In the genomic region with DNA sequence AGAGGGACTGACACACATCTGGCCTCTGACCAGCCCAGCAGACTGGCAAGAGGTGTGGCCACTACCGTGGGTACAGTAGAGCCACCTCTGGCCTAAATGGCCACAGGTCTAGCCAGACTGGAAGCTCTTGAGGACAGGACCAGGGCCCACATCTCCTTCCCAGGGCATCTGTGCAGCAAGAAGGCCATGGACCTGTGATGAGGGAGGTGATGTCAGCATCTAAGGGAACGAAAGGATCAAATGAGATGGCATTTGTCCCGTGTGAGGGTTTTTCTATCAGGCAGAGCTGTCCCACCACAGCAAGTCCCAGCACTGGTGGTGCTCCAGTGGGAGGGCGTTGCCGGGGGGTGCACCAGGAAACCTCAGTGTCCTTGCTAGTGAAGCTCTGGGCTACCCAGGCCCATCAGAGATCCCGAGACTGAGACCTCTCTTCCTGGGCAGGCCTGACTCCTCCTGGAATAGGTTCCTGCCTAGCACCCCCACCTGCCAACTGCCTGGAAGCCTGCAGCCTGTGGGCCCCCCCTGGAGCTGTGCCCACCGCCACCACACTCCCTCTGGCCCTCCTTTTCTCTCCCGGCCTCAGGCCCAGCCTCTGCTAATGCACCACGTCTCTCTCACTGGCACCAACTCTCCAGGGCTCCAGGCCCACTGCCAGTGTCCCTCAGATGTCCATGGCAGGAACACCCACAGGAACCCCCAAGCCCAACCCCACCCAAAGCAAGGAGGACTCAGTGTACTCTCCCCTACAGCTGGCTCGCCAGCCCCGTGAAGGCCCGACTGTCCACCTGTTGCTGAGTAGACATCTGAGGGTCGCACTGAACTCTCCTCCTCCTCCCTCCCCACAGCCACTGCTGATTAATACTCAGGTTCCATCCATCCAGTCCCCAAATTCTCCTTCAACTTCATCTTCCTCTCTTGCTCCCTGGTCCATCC, we compare ENCODE assay signal across 10 cellular contexts. TPM values are rescaled to one million over a fixed set of nuclear protein-coding genes. Genes with fewer than 3 reads are reported as not detected.
A peak's percentile ranks its signal among the peaks of the same experiment; 100 is the strongest.
DNase-seq lines count a peak whose midpoint lies in the region; ATAC-seq, FAIRE-seq and TF ChIP-seq lines count a peak whose summit lies in the region.
"Not testable (repeated sequence)": the region's sequence is repeated elsewhere in the genome, so short reads cannot be mapped to it uniquely, and the experiment has no call there.
"Had no signal": no experiment of that assay in that cellular context is flagged by ENCODE, and none has a peak within 500 bp of the region (broad histone marks: within the 10 kb centered on the region; RNA-seq: fewer than 3 reads in every experiment).

No MANE protein-coding gene starts in this region.

- 0 out of 4 replicates have a peak overlapping the region, but pooled peaks of 1 of the 2 experiments have one; percentile 13 for H4K8ac ChIP-seq in IMR-90 (ENCODE audit: low read depth in 2 of 2, low read length in 2 of 2)

- peak overlapping the region; percentile 45 for H3K4ac ChIP-seq in IMR-90 (ENCODE audit: low read depth, low read length)

- not testable (repeated sequence) for H3K18ac ChIP-seq in IMR-90 (ENCODE audit: low read depth, low read length)

- peak overlapping the region; percentile 89 for H2AK5ac ChIP-seq in IMR-90 (ENCODE audit: low read depth, low read length)

- not testable (repeated sequence) for TF ChIP-seq POLR2A in IMR-90 (IDR thresholded peaks at IDR 0.05; ENCODE audit: low read depth, low read length); GM12878 (IDR thresholded peaks at IDR 0.05; ENCODE audit: low read depth, low read length); esophagus squamous epithelium (IDR thresholded peaks at IDR 0.05); transverse colon (IDR thresholded peaks at IDR 0.05)

- not testable (repeated sequence) for H3K9me3 ChIP-seq in IMR-90 (ENCODE audit: control insufficient read depth, insufficient read depth, low read length); GM12878 (replicated peaks; ENCODE audit: control insufficient read depth, insufficient read depth, low read length); esophagus squamous epithelium; smooth muscle cell (replicated peaks; ENCODE audit: low read depth); transverse colon

- H3K9me3 Mint-ChIP-seq in nephron progenitor cell, result not testable (repeated sequence)

- CTCF ChIA-PET in IMR-90 (lab: Yijun Ruan, JAX), result not testable (repeated sequence)
- CTCF ChIA-PET in GM12878 (lab: Yijun Ruan, JAX), result interaction anchor here (0.8 kb wide), 1 partner anchor 20 kb away, joined by 4 read pairs; no protein-coding TSS in a partner anchor

- H3K14ac ChIP-seq in IMR-90 (replicated peaks; ENCODE audit: low read depth, low read length), result peak overlapping the region; percentile 31; the same call in 1 of the 2 replicates

- TF ChIP-seq CTCF in IMR-90 (conservative IDR thresholded peaks at IDR 0.05; ENCODE audit: low read depth, low read length); GM12878 (IDR thresholded peaks at IDR 0.05 in 2 of 3, conservative IDR thresholded peaks at IDR 0.05 in 1 of 3; ENCODE audit: control insufficient read depth in 2 of 3, extremely low read depth in 1 of 3, insufficient read depth in 1 of 3, low read depth in 3 of 3, low read length in 3 of 3); esophagus squamous epithelium (IDR thresholded peaks at IDR 0.05); nephron progenitor cell (IDR thresholded peaks at IDR 0.05); smooth muscle cell (IDR thresholded peaks at IDR 0.05; ENCODE audit: borderline replicate concordance, insufficient read depth, poor library complexity, severe bottlenecking); transverse colon (IDR thresholded peaks at IDR 0.05): not testable (repeated sequence)

- H3F3A ChIP-seq in smooth muscle cell (ENCODE audit: low read depth), result not testable (repeated sequence)

- peak overlapping the region; percentile 46 for H4K91ac ChIP-seq in IMR-90 (ENCODE audit: insufficient read depth, low read depth, low read length)

- not testable (repeated sequence) for H3K27ac Mint-ChIP-seq in nephron progenitor cell

- not testable (repeated sequence) for H3K36me3 Mint-ChIP-seq in nephron progenitor cell (ENCODE audit: low read depth)

- not testable (repeated sequence) for H3K4me2 ChIP-seq in IMR-90 (ENCODE audit: low read depth, low read length); GM12878 (ENCODE audit: control insufficient read depth, insufficient read depth); smooth muscle cell

- TF ChIP-seq RAD21 in IMR-90 (IDR thresholded peaks at IDR 0.05; ENCODE audit: low read length); GM12878 (IDR thresholded peaks at IDR 0.05; ENCODE audit: insufficient read depth, low read depth, low read length): not testable (repeated sequence)

- peaks cover 5 to 60% of the 10 kb centered on the region in 2 experiments; a peak in 3 of 4 replicates for H3K79me1 ChIP-seq in IMR-90 (ENCODE audit: low read depth in 1 of 2, low read length in 2 of 2)

- 83% methylated on average over 2 of the region's 13 CpGs; no CpG with 5 or more reads in 1 of the 2 experiments for WGBS in IMR-90 (ENCODE audit: extremely low coverage in 2 of 2, insufficient read length in 1 of 2), 2 experiments
- WGBS in GM12878 (ENCODE audit: insufficient coverage, insufficient replicate concordance, low lambda C conversion rate, missing lambda C conversion rate), result 67% methylated on average over 9 of the region's 13 CpGs
- 58 to 85% methylated on average over 2 to 7 of the region's 13 CpGs for WGBS in esophagus squamous epithelium, 2 donors
- 93% methylated on average over 12 of the region's 13 CpGs for WGBS in smooth muscle cell (ENCODE audit: low lambda C conversion rate)
- 75% methylated on average over 13 of the region's 13 CpGs; no CpG with 5 or more reads in 1 of the 2 donors for WGBS in transverse colon (ENCODE audit: low coverage in 1 of 2), 2 donors

- H3K56ac ChIP-seq in IMR-90 (ENCODE audit: extremely low read depth, insufficient read depth, low read length), result not testable (repeated sequence)

- H3K4me1 Mint-ChIP-seq in nephron progenitor cell, result peaks cover 64% of the 10 kb centered on the region

- peaks cover 24% of the 10 kb centered on the region for H3K4me1 ChIP-seq in ACC112 (ENCODE audit: control insufficient read depth, insufficient read depth, low read length, unreplicated experiment)
- peaks cover 21% of the 10 kb centered on the region for H3K4me1 ChIP-seq in IMR-90 (ENCODE audit: control insufficient read depth, insufficient read depth, low read length)
- H3K4me1 ChIP-seq in GM12878 (ENCODE audit: control insufficient read depth, insufficient read depth, low read length), result peaks cover 16% of the 10 kb centered on the region
- peaks cover 43 to 84% (median 62%) of the 10 kb centered on the region in 3 donors for H3K4me1 ChIP-seq in esophagus squamous epithelium
- not testable (repeated sequence) for H3K4me1 ChIP-seq in smooth muscle cell (ENCODE audit: low read depth)
- H3K4me1 ChIP-seq in transverse colon, result peaks cover 41 to 60% (median 47%) of the 10 kb centered on the region in 4 donors

- RAD21 ChIA-PET in GM12878 (lab: Charles Lee; ENCODE audit: unreplicated experiment), result interaction anchor here (1.4 kb wide), 1 partner anchor 23 kb away, joined by 3 read pairs; a partner anchor contains a TSS

- H3K9me1 ChIP-seq in IMR-90 (ENCODE audit: insufficient read depth, low read length), result not testable (repeated sequence)

- dilution Hi-C loops in IMR-90 (cut with HindIII; ENCODE audit: low sequenced_read_pairs, unreplicated experiment), result not testable (repeated sequence)

- H3K36me3 ChIP-seq in ACC112 (ENCODE audit: insufficient read depth, low read length); IMR-90 (ENCODE audit: control insufficient read depth, insufficient read depth, low read length); GM12878 (ENCODE audit: control insufficient read depth in 2 of 2, insufficient read depth in 2 of 2, low read length in 1 of 2); esophagus squamous epithelium; smooth muscle cell (ENCODE audit: low read depth); transverse colon: not testable (repeated sequence)

- H2BK20ac ChIP-seq in IMR-90 (ENCODE audit: low read depth, low read length), result peak overlapping the region; percentile 33; the same call in 1 of the 2 replicates

- not testable (repeated sequence) for H4K5ac ChIP-seq in IMR-90 (ENCODE audit: low read depth, low read length)

- not testable (repeated sequence) for H2AFZ ChIP-seq in ACC112 (ENCODE audit: low read length, unreplicated experiment); IMR-90 (replicated peaks; ENCODE audit: low read length, poor library complexity); GM12878 (ENCODE audit: control insufficient read depth, low read depth, low read length); smooth muscle cell (ENCODE audit: low read depth)

- peak overlapping the region; percentile 39 for H3K4me3 Mint-ChIP-seq in nephron progenitor cell

- SMC1A ChIA-PET in GM12878 (lab: Charles Lee; ENCODE audit: uncharacterized antibody, unreplicated experiment), result not testable (repeated sequence)

- H2BK5ac ChIP-seq in IMR-90 (ENCODE audit: low read depth, low read length, poor library complexity, severe bottlenecking), result not testable (repeated sequence)

- H3K9ac ChIP-seq in IMR-90 (ENCODE audit: low read depth, low read length); GM12878 (ENCODE audit: control insufficient read depth, insufficient read depth, low read length); smooth muscle cell (ENCODE audit: low read depth): not testable (repeated sequence)

- not testable (repeated sequence) for H3K4me3 ChIP-seq in ACC112 (ENCODE audit: low read depth, low read length); IMR-90 (ENCODE audit: insufficient read depth, low read depth, low read length); GM12878; esophagus squamous epithelium; smooth muscle cell; transverse colon

- H3K27me3 ChIP-seq in ACC112 (ENCODE audit: insufficient read depth, low read length); IMR-90 (ENCODE audit: control insufficient read depth, insufficient read depth, low read length); GM12878 (replicated peaks in 1 of 2; ENCODE audit: control insufficient read depth in 2 of 2, insufficient read depth in 2 of 2, low read length in 1 of 2); layer of hippocampus (ENCODE audit: control insufficient read depth, insufficient read depth, low read length); smooth muscle cell (ENCODE audit: low read depth); transverse colon: not testable (repeated sequence)
- peaks cover 0 to 49% (median 0%) of the 10 kb centered on the region in 4 donors for H3K27me3 ChIP-seq in esophagus squamous epithelium

- peak overlapping the region; percentile 20; the same call in 1 of the 2 replicates for H2BK120ac ChIP-seq in IMR-90 (ENCODE audit: low read depth, low read length)

- TF ChIP-seq EP300 in GM12878 (IDR thresholded peaks at IDR 0.05; ENCODE audit: borderline replicate concordance in 1 of 2, control insufficient read depth in 1 of 2, low read depth in 2 of 2, low read length in 2 of 2); transverse colon (IDR thresholded peaks at IDR 0.05; ENCODE audit: low read depth): not testable (repeated sequence)

- ATAC-seq in IMR-90 (ENCODE audit: low read depth); GM12878: not testable (repeated sequence)

- H2BK15ac ChIP-seq in IMR-90 (ENCODE audit: low read depth, low read length), result peak overlapping the region; percentile 61; the same call in 1 of the 3 replicates

- 0 out of 2 replicates have a peak overlapping the region, but pooled peaks have one; percentile 59 for H3K23ac ChIP-seq in IMR-90 (ENCODE audit: low read depth, low read length)

- FAIRE-seq in GM12878 (lab: Jason Lieb, UNC), result peak; percentile 23

- not testable (repeated sequence) for DNase-seq in IMR-90; GM12878 (ENCODE audit: low read depth, low spot score); esophagus squamous epithelium (lab: John Stamatoyannopoulos, UW); nephron progenitor cell; smooth muscle cell (lab: John Stamatoyannopoulos, UW; ENCODE audit: unreplicated experiment); transverse colon

- peak overlapping the region; percentile 57; the same call in 1 of the 2 replicates for H3K27ac ChIP-seq in ACC112 (ENCODE audit: low read depth, low read length)
- H3K27ac ChIP-seq in IMR-90 (ENCODE audit: insufficient read depth, low read length); GM12878 (ENCODE audit: control insufficient read depth, insufficient read depth): not testable (repeated sequence)
- peak overlapping the region; percentile 36 to 92 (median 86) for H3K27ac ChIP-seq in esophagus squamous epithelium
- peak overlapping the region; percentile 47 for H3K27ac ChIP-seq in layer of hippocampus (ENCODE audit: low read depth, low read length)
- peak overlapping the region; percentile 81 for H3K27ac ChIP-seq in smooth muscle cell (ENCODE audit: low read depth)
- H3K27ac ChIP-seq in transverse colon, result peak overlapping the region; percentile 84 to 94 (median 88)

- H3K79me2 ChIP-seq in ACC112 (ENCODE audit: control insufficient read depth, insufficient read depth, low read length, unreplicated experiment); GM12878 (ENCODE audit: control insufficient read depth, insufficient read depth, low read length); smooth muscle cell (ENCODE audit: low read depth): not testable (repeated sequence)

- H2AK9ac ChIP-seq in IMR-90 (replicated peaks; ENCODE audit: low read depth, low read length, poor library complexity), result not testable (repeated sequence)

- H4K20me1 ChIP-seq in IMR-90 (ENCODE audit: insufficient read depth, low read length); GM12878 (ENCODE audit: control insufficient read depth, insufficient read depth); smooth muscle cell (ENCODE audit: low read depth): not testable (repeated sequence)

- intact Hi-C loops in IMR-90 (cut with micrococcal nuclease); GM12878 (cut with micrococcal nuclease; ENCODE audit: unreplicated experiment); esophagus squamous epithelium (cut with DNase I); transverse colon (cut with DNase I; ENCODE audit: low total_unique reads): not testable (repeated sequence)

- not testable (repeated sequence) for BruUV-seq in IMR-90 (replicated peaks; lab: Mats Ljungman, UMichigan); GM12878 (replicated peaks; lab: Mats Ljungman, UMichigan)

- not testable (repeated sequence) for H3K27me3 Mint-ChIP-seq in nephron progenitor cell (ENCODE audit: low read depth, poor library complexity)

- in situ Hi-C loops in IMR-90 (cut with MboI; ENCODE audit: low sequenced_read_pairs); GM12878 (cut with MboI); transverse colon (cut with MboI; ENCODE audit: low pct_ligation_motif_present in 1 of 4, low pct_unique_long_range_greater_than_20kb in 1 of 4, low sequenced_read_pairs in 3 of 4): not testable (repeated sequence)

- POLR2A ChIA-PET in IMR-90 (lab: Charles Lee; ENCODE audit: unreplicated experiment); GM12878 (lab: Charles Lee): not testable (repeated sequence)

RNA-seq across cellular contexts. Expression of a gene that starts 11.3 kb away (rescaled TPM):
- total RNA-seq in IMR-90 (2012; rRNA removed), result 12.4 and 14.7 TPM in 2 replicates
- polyA plus RNA-seq in IMR-90 (2012; rRNA removed), result 28.4 and 35.6 TPM in 2 replicates
- polyA plus RNA-seq in IMR-90 (2012; cell fraction: cytosol; rRNA removed), result 15.6 and 23.3 TPM in 2 replicates
- 24.1 and 69.4 TPM in 2 replicates for polyA plus RNA-seq in IMR-90 (2012; cell fraction: nucleus; rRNA removed; ENCODE audit: low replicate concordance)
- 2.2 and 2.5 TPM in 2 replicates for total RNA-seq in GM12878 (2013; cell fraction: nucleolus; rRNA removed)
- 1.9 and 2.2 TPM in 2 replicates for total RNA-seq in GM12878 (2014; rRNA removed)
- total RNA-seq in GM12878 (2014; rRNA removed; fragmentation: Illumina TruSeq; extraction: Trizol), result 0.74 and 0.81 TPM in 2 replicates
- total RNA-seq in GM12878 (2021), result 2.0 and 2.2 TPM in 2 replicates
- polyA plus RNA-seq in GM12878 (2011; ENCODE audit: low read depth), result 0.13 TPM
- 0.06 and 0.15 TPM in 2 replicates for polyA plus RNA-seq in GM12878 (2011; rRNA removed)
- 0.18 and 0.27 TPM in 2 replicates for polyA plus RNA-seq in GM12878 (2011; cell fraction: cytosol; rRNA removed)
- 1.2 and 1.3 TPM in 2 replicates for polyA plus RNA-seq in GM12878 (2011; cell fraction: nucleus; rRNA removed)
- 0.46 and 0.49 TPM in 2 replicates for polyA plus RNA-seq in GM12878 (2012)
- polyA plus RNA-seq in GM12878 (2014; fragmentation: Illumina TruSeq; extraction: Trizol), result 0.10 and 0.25 TPM in 2 replicates
- polyA plus RNA-seq in GM12878 (2014; fragmentation: Nextera tagmentation; extraction: Ambion mirVana), result under 1 TPM; 0.02 to 0.03 TPM
- 0.96 and 1.3 TPM in 2 replicates for polyA plus RNA-seq in GM12878 (2014; rRNA removed)
- polyA plus RNA-seq in GM12878 (2016; fragmentation: Nextera tagmentation; extraction: Ambion mirVana), result under 1 TPM; 0.72 to 0.95 TPM
- polyA minus RNA-seq in GM12878 (2011; rRNA and poly(A)+ RNA removed), result 0.37 and 0.82 TPM in 2 replicates
- 0.67 and 0.73 TPM in 2 replicates for polyA minus RNA-seq in GM12878 (2011; cell fraction: cytosol; rRNA and poly(A)+ RNA removed)
- 0.73 and 1.2 TPM in 2 replicates for polyA minus RNA-seq in GM12878 (2011; cell fraction: nucleus; rRNA and poly(A)+ RNA removed)
- 10 to 100 TPM in 1 of 4 donors, 1 to 10 TPM in 3; 2.9 to 13.4 (median 4.2) TPM for total RNA-seq in esophagus squamous epithelium
- 31.1 and 35.3 TPM in 2 replicates for total RNA-seq in smooth muscle cell
- polyA plus RNA-seq in smooth muscle cell, result 46.6 and 54.9 TPM in 2 replicates
- 10 to 100 TPM; 11.2 to 60.9 (median 31.3) TPM for total RNA-seq in transverse colon
- total RNA-seq: activated CD4-positive, alpha-beta memory T cell treated with anti-CD3 and anti-CD28 coated beads, Interleukin-2, amount 10 ng/mL, durations not matched to agents 7 days and 5 days; CD4-positive, alpha-beta memory T cell had no signal
- polyA plus RNA-seq: CD4-positive, alpha-beta memory T cell had no signal

RNA-seq across cellular contexts. Expression of a gene that starts 53.6 kb away (rescaled TPM):
- total RNA-seq in IMR-90 (2012; rRNA removed) (11.9 and 12.7 TPM in 2 replicates), GM12878 (2014; rRNA removed) (0.45 and 0.76 TPM in 2 replicates), GM12878 (2014; rRNA removed; fragmentation: Illumina TruSeq; extraction: Trizol) (0.18 and 0.40 TPM in 2 replicates), GM12878 (2021) (0.85 and 1.1 TPM in 2 replicates), esophagus squamous epithelium (10 to 100 TPM; 20.3 to 36.4 (median 25.9) TPM), smooth muscle cell (9.7 and 13.6 TPM in 2 replicates), transverse colon (10 to 100 TPM; 26.5 to 52.0 (median 36.5) TPM)
- polyA plus RNA-seq in IMR-90 (2012; rRNA removed) (12.5 and 14.6 TPM in 2 replicates), GM12878 (2011; rRNA removed) (1.1 and 1.9 TPM in 2 replicates), GM12878 (2014; fragmentation: Illumina TruSeq; extraction: Trizol) (0.40 and 0.59 TPM in 2 replicates), GM12878 (2014; fragmentation: Nextera tagmentation; extraction: Ambion mirVana) (under 1 TPM; 0.13 to 0.14 TPM), GM12878 (2014; rRNA removed) (0.71 and 0.83 TPM in 2 replicates), GM12878 (2016; fragmentation: Nextera tagmentation; extraction: Ambion mirVana) (under 1 TPM; 0.51 to 0.78 TPM), smooth muscle cell (14.2 and 19.2 TPM in 2 replicates)
- 5.1 and 11.2 TPM in 2 replicates for polyA plus RNA-seq in IMR-90 (2012; cell fraction: cytosol; rRNA removed)
- 27.3 and 29.8 TPM in 2 replicates for polyA plus RNA-seq in IMR-90 (2012; cell fraction: nucleus; rRNA removed; ENCODE audit: low replicate concordance)
- total RNA-seq in GM12878 (2013; cell fraction: nucleolus; rRNA removed), result 4.5 and 4.6 TPM in 2 replicates
- 0.25 TPM for polyA plus RNA-seq in GM12878 (2011; ENCODE audit: low read depth)
- polyA plus RNA-seq in GM12878 (2011; cell fraction: cytosol; rRNA removed), result 2.1 and 2.3 TPM in 2 replicates
- 4.0 and 5.1 TPM in 2 replicates for polyA plus RNA-seq in GM12878 (2011; cell fraction: nucleus; rRNA removed)
- polyA plus RNA-seq in GM12878 (2012), result 0.91 and 0.95 TPM in 2 replicates
- polyA minus RNA-seq in GM12878 (2011; rRNA and poly(A)+ RNA removed), result 3.7 and 6.0 TPM in 2 replicates
- polyA minus RNA-seq in GM12878 (2011; cell fraction: cytosol; rRNA and poly(A)+ RNA removed), result 1.6 TPM in 2 replicates
- 2.7 and 4.2 TPM in 2 replicates for polyA minus RNA-seq in GM12878 (2011; cell fraction: nucleus; rRNA and poly(A)+ RNA removed)
